In genomic region chr5:1563051-1563461, GRCh38 we compare ENCODE assay signal across 16 cellular contexts. TPM values are rescaled to one million over a fixed set of nuclear protein-coding genes. Genes with fewer than 3 reads are reported as not detected.
DNase-seq lines count a peak whose midpoint lies in the region; ATAC-seq, FAIRE-seq and TF ChIP-seq lines count a peak whose summit lies in the region.
"Had no signal": no experiment of that assay in that cellular context is flagged by ENCODE, and none has a peak within 500 bp of the region (broad histone marks: within the 10 kb centered on the region; RNA-seq: fewer than 3 reads in every experiment).

No MANE protein-coding gene starts in this region.

- H3K36me3 Mint-ChIP-seq in naive thymus-derived CD4-positive, alpha-beta T cell: peaks cover 0 to 9% (median 0%) of the 10 kb centered on the region in 5 donors
- H3K36me3 Mint-ChIP-seq: CD4-positive, alpha-beta memory T cell had no signal

- H3K4me1 ChIP-seq in A549: peaks cover 45% of the 10 kb centered on the region
- peaks cover 14 to 56% (median 25%) of the 10 kb centered on the region in 10 experiments; a peak in 19 of 20 replicates for H3K4me1 ChIP-seq in BLaER1 treated with 17β-estradiol and CSF1 and Interleukin-3, amounts not matched to agents 10 nM and 100 nM
- H3K4me1 ChIP-seq in RWPE2 (ENCODE audit: insufficient read depth, poor library complexity, severe bottlenecking): peaks cover 13% of the 10 kb centered on the region
- H3K4me1 ChIP-seq in neuronal stem cell (ENCODE audit: control insufficient read depth in 2 of 2, insufficient read depth in 1 of 2, low read depth in 1 of 2, low read length in 2 of 2): peaks cover 0 to under 1% of the 10 kb centered on the region in 2 donors
- H3K4me1 ChIP-seq in naive thymus-derived CD4-positive, alpha-beta T cell (ENCODE audit: control insufficient read depth in 2 of 2, insufficient read depth in 2 of 2, low read length in 2 of 2): no peaks in the 10 kb centered on the region
- H3K4me1 ChIP-seq: HAP-1 had no signal

- no peak overlapping the region for H2BK15ac ChIP-seq in neuronal stem cell (ENCODE audit: low read length)

- H3K4me3 ChIP-seq in A549 (no peak overlapping the region), RWPE2 (ENCODE audit: severe bottlenecking) (no peak overlapping the region), neuronal stem cell (ENCODE audit: low read length in 2 of 2) (no peak overlapping the region)
- H3K4me3 ChIP-seq in BLaER1 treated with 17β-estradiol and CSF1 and Interleukin-3, amounts not matched to agents 10 nM and 100 nM: peak overlapping the region in 1 of 10 experiments; percentile 4; a peak in 2 of 20 replicates
- no peak overlapping the region for H3K4me3 ChIP-seq in naive thymus-derived CD4-positive, alpha-beta T cell (ENCODE audit: low read length)
- H3K4me3 ChIP-seq: GM12878, HAP-1 had no signal

- H3K9me3 ChIP-seq in A549 (no peaks in the 10 kb centered on the region), RWPE2 (ENCODE audit: severe bottlenecking) (no peaks in the 10 kb centered on the region), neuronal stem cell (replicated peaks in 1 of 2; ENCODE audit: control insufficient read depth in 2 of 2, insufficient read depth in 1 of 2, low read depth in 1 of 2, low read length in 2 of 2) (no peaks in the 10 kb centered on the region)
- H3K9me3 ChIP-seq in BLaER1 treated with 17β-estradiol and CSF1 and Interleukin-3, amounts not matched to agents 10 nM and 100 nM (replicated peaks in 1 of 11): peaks cover 0 to 19% (median 0%) of the 10 kb centered on the region in 11 experiments; a peak in 10 of 22 replicates
- no peaks in the 10 kb centered on the region for H3K9me3 ChIP-seq in naive thymus-derived CD4-positive, alpha-beta T cell (ENCODE audit: control insufficient read depth in 2 of 3, low read length in 3 of 3)
- H3K9me3 ChIP-seq: HAP-1 had no signal

- H3K79me1 ChIP-seq in neuronal stem cell (ENCODE audit: low read depth, low read length): no peaks in the 10 kb centered on the region

- peak overlapping the region; percentile 73 for H3K23ac ChIP-seq in neuronal stem cell (ENCODE audit: low read depth, low read length, poor library complexity)

- no peak for FAIRE-seq in A549 (lab: Jason Lieb, UNC)
- FAIRE-seq: GM12878, H1 had no signal

- TF ChIP-seq EP300 in A549 (IDR thresholded peaks at IDR 0.05): no peak

- no peak overlapping the region for H3K4me3 Mint-ChIP-seq in naive thymus-derived CD4-positive, alpha-beta T cell
- H3K4me3 Mint-ChIP-seq: CD4-positive, alpha-beta memory T cell had no signal

- no peak overlapping the region for H2BK120ac ChIP-seq in neuronal stem cell (ENCODE audit: low read depth, low read length)

- H3K18ac ChIP-seq in neuronal stem cell (ENCODE audit: low read length): peak overlapping the region; percentile 80

- peaks cover 0 to 5% (median 2%) of the 10 kb centered on the region in 7 donors for H3K4me1 Mint-ChIP-seq in naive thymus-derived CD4-positive, alpha-beta T cell

- no peak overlapping the region for H2BK12ac ChIP-seq in neuronal stem cell (ENCODE audit: low read length)

- peak overlapping the region in 1 of 11 experiments; percentile 11; a peak in 1 of 22 replicates for H3K9ac ChIP-seq in BLaER1 treated with 17β-estradiol and CSF1 and Interleukin-3, amounts not matched to agents 10 nM and 100 nM
- no peak overlapping the region for H3K9ac ChIP-seq in neuronal stem cell (ENCODE audit: low read depth, low read length, poor library complexity)

- POLR2A ChIA-PET in A549 (lab: Yijun Ruan, JAX): interaction anchor here (2.2 kb wide), 1 partner anchor 40 kb away, joined by 5 read pairs; the partner anchor contains the start of gene LPCAT1
- POLR2A ChIA-PET in naive thymus-derived CD4-positive, alpha-beta T cell (lab: Charles Lee): no interaction called here

- no peaks in the 10 kb centered on the region for H3K27me3 ChIP-seq in BLaER1 treated with 17β-estradiol and CSF1 and Interleukin-3, amounts not matched to agents 10 nM and 100 nM
- H3K27me3 ChIP-seq in RWPE2 (ENCODE audit: insufficient read depth, poor library complexity, severe bottlenecking) (no peaks in the 10 kb centered on the region), neuronal stem cell (ENCODE audit: control insufficient read depth in 3 of 3, insufficient read depth in 3 of 3, low read depth in 1 of 3, low read length in 3 of 3) (no peaks in the 10 kb centered on the region)
- H3K27me3 ChIP-seq in naive thymus-derived CD4-positive, alpha-beta T cell (ENCODE audit: control insufficient read depth in 2 of 2, insufficient read depth in 2 of 2, low read length in 2 of 2): peaks cover 0 to 3% of the 10 kb centered on the region in 2 donors

- CTCF ChIA-PET in A549 (lab: Yijun Ruan, JAX): interaction anchor here (0.5 to 1.8 kb wide), 2 partner anchors 49 to 82 kb away, joined by 3 to 5 read pairs; no protein-coding TSS in a partner anchor
- CTCF ChIA-PET in naive thymus-derived CD4-positive, alpha-beta T cell (lab: Charles Lee): no interaction called here

- TF ChIP-seq CTCF in A549 (IDR thresholded peaks at IDR 0.05) (no peak), RWPE2 (IDR thresholded peaks at IDR 0.05; ENCODE audit: poor library complexity, severe bottlenecking) (no peak)

- TF ChIP-seq RAD21 in A549 (conservative IDR thresholded peaks at IDR 0.05 in 1 of 2, IDR thresholded peaks at IDR 0.05 in 1 of 2): no peak

- H4K8ac ChIP-seq in neuronal stem cell (ENCODE audit: low read depth, low read length): no peak overlapping the region

- H3K27ac Mint-ChIP-seq in naive thymus-derived CD4-positive, alpha-beta T cell: no peak overlapping the region
- H3K27ac Mint-ChIP-seq: CD4-positive, alpha-beta memory T cell had no signal

- H3K9me3 Mint-ChIP-seq in naive thymus-derived CD4-positive, alpha-beta T cell: peaks cover 0 to 2% (median 0%) of the 10 kb centered on the region in 11 donors

- peak overlapping the region; percentile 71 for H3K14ac ChIP-seq in neuronal stem cell (ENCODE audit: low read length)

- ATAC-seq in A549: no peak
- ATAC-seq in RWPE2 (ENCODE audit: low read depth): no peak
- no peak for ATAC-seq in naive thymus-derived CD4-positive, alpha-beta T cell
- ATAC-seq in GM19463 (IDR thresholded peaks at IDR 0.05; ENCODE audit: unreplicated experiment): no peak

- H3K27ac ChIP-seq in A549: peak overlapping the region; percentile 66 to 87; a peak in 5 of 6 replicates
- H3K27ac ChIP-seq in BLaER1 treated with 17β-estradiol and CSF1 and Interleukin-3, amounts not matched to agents 10 nM and 100 nM: 0 out of 22 replicates have a peak overlapping the region, but pooled peaks of 2 of the 11 experiments have one; percentile 0 to 14
- H3K27ac ChIP-seq in RWPE2 (ENCODE audit: poor library complexity, severe bottlenecking): no peak overlapping the region
- no peak overlapping the region for H3K27ac ChIP-seq in neuronal stem cell (replicated peaks; ENCODE audit: low read length)
- no peak overlapping the region for H3K27ac ChIP-seq in naive thymus-derived CD4-positive, alpha-beta T cell (ENCODE audit: low read depth, low read length)
- H3K27ac ChIP-seq: HL-60 had no signal

- no peak overlapping the region for H2AFZ ChIP-seq in neuronal stem cell (ENCODE audit: low read length)

- no peak overlapping the region for H2BK5ac ChIP-seq in neuronal stem cell (ENCODE audit: low read length)

- H3K4me2 ChIP-seq in A549 (no peak overlapping the region), neuronal stem cell (ENCODE audit: insufficient read depth, low read length, poor library complexity, severe bottlenecking) (no peak overlapping the region)
- H3K4me2 ChIP-seq in BLaER1 treated with 17β-estradiol and CSF1 and Interleukin-3, amounts not matched to agents 10 nM and 100 nM: peak overlapping the region in 9 of 11 experiments; percentile 5 to 92 (median 54); a peak in 11 of 22 replicates

- no peak for DNase-seq in A549 (ENCODE audit: low read depth in 1 of 2, low spot score in 1 of 2)
- peak; percentile 54 for DNase-seq in RWPE2 (ENCODE audit: low spot score)
- DNase-seq in neuronal stem cell (ENCODE audit: low spot score): no peak
- DNase-seq in HuH-7 (ENCODE audit: low spot score): no peak
- DNase-seq in naive thymus-derived CD4-positive, alpha-beta T cell: no peak
- DNase-seq in germinal center (ENCODE audit: low spot score): no peak
- DNase-seq: AML-193; C1 segment of cervical spinal cord; CD4-positive, alpha-beta memory T cell; DMS79 had no signal

- intact Hi-C loops in naive thymus-derived CD4-positive, alpha-beta T cell (cut with micrococcal nuclease): no loop called here

- peaks cover 0 to 8% (median 0%) of the 10 kb centered on the region in 11 experiments; a peak in 2 of 22 replicates for H4K20me1 ChIP-seq in BLaER1 treated with 17β-estradiol and CSF1 and Interleukin-3, amounts not matched to agents 10 nM and 100 nM

- H3K27me3 Mint-ChIP-seq in naive thymus-derived CD4-positive, alpha-beta T cell: peaks cover 5 to 24% (median 6%) of the 10 kb centered on the region in 5 donors

- 0 out of 22 replicates have a peak, but pooled peaks cover 0 to 3% (median 0%) of the 10 kb centered on the region in 11 experiments for H3K36me3 ChIP-seq in BLaER1 treated with 17β-estradiol and CSF1 and Interleukin-3, amounts not matched to agents 10 nM and 100 nM
- H3K36me3 ChIP-seq in RWPE2 (ENCODE audit: low read depth) (no peaks in the 10 kb centered on the region), neuronal stem cell (replicated peaks in 1 of 2; ENCODE audit: control insufficient read depth in 2 of 2, insufficient read depth in 2 of 2, low read length in 2 of 2) (peaks cover 0 to 2% of the 10 kb centered on the region in 2 donors)
- no peaks in the 10 kb centered on the region for H3K36me3 ChIP-seq in naive thymus-derived CD4-positive, alpha-beta T cell (ENCODE audit: control insufficient read depth in 2 of 3, insufficient read depth in 3 of 3, low read length in 3 of 3)
- H3K36me3 ChIP-seq: HAP-1 had no signal

- no peak overlapping the region for H3K4ac ChIP-seq in neuronal stem cell (ENCODE audit: low read length)

- TF ChIP-seq POLR2A in A549 (IDR thresholded peaks at IDR 0.05; ENCODE audit: low read length): no peak

- WGBS in A549 (ENCODE audit: missing lambda C conversion rate): 95% methylated on average over 17 of the region's 21 CpGs
- WGBS in neuronal stem cell (ENCODE audit: extremely low coverage in 2 of 2, insufficient read length in 2 of 2, insufficient replicate concordance in 1 of 2), 2 donors: no CpG with 5 or more reads among the region's 21 CpGs

- peak overlapping the region; percentile 75 for H2AK5ac ChIP-seq in neuronal stem cell (ENCODE audit: low read depth, low read length)

- H4K91ac ChIP-seq in neuronal stem cell (ENCODE audit: low read depth, low read length, poor library complexity): no peak overlapping the region

RNA-seq across cellular contexts. Expression of gene LPCAT1, which starts 39.3 kb away (rescaled TPM):
- polyA plus RNA-seq in A549 (2011; rRNA removed) (22.9 and 24.7 TPM in 2 replicates), A549 (2017; fragmentation: RNase III; extraction: RNeasy Plus Mini Kit Qiagen cat#74134 plus additional on column Dnase treatment) (59.9 to 74.9 TPM (median 73.4 TPM) in 3 replicates)
- polyA plus RNA-seq in A549 (2012; cell fraction: cytosol; rRNA removed): 40.3 and 47.5 TPM in 2 replicates
- 84.6 and 102 TPM in 2 replicates for polyA plus RNA-seq in A549 (2012; cell fraction: nucleus; rRNA removed)
- 17.1 and 25.6 TPM in 2 replicates for polyA minus RNA-seq in A549 (2011; rRNA and poly(A)+ RNA removed)
- 92.2 TPM for polyA plus RNA-seq in neuronal stem cell (2013, experiment 1 of 2)
- 93.4 TPM for polyA plus RNA-seq in neuronal stem cell (2013, experiment 2 of 2)
- 10 to 100 TPM; 29.4 to 89.4 (median 49.7) TPM for total RNA-seq in naive thymus-derived CD4-positive, alpha-beta T cell
- polyA plus RNA-seq in naive thymus-derived CD4-positive, alpha-beta T cell: 10 to 100 TPM in 1 of 2 donors, 1 to 10 TPM in 1; 9.9 to 23.5 TPM

Comparison
In these comparisons a context has a peak if more than half of its experiments do, and no peak if none do; other contexts are left out.
1. H3K27ac ChIP-seq: peak in A549 (2 of 2); none in RWPE2 (single experiment), neuronal stem cell (single experiment) and naive thymus-derived CD4-positive, alpha-beta T cell (single experiment).
2. H3K4me2 ChIP-seq: peak in BLaER1 treated with 17β-estradiol and CSF1 and Interleukin-3, amounts not matched to agents 10 nM and 100 nM (9 of 11); none in A549 (single experiment) and neuronal stem cell (single experiment).